8 cellular contexts compared by ENCODE assay signal in genomic region chr6:37222992-37223391, GRCh38. TPM values are rescaled to one million over a fixed set of nuclear protein-coding genes. Genes with fewer than 3 reads are reported as not detected.
A peak's percentile ranks its signal among the peaks of the same experiment; 100 is the strongest.
DNase-seq lines count a peak whose midpoint lies in the region; ATAC-seq, FAIRE-seq and TF ChIP-seq lines count a peak whose summit lies in the region.

No MANE protein-coding gene starts in this region.

- in situ Hi-C loops in K562 (cut with MboI) = no loop called here

- H3K4me2 ChIP-seq in K562 (ENCODE audit: insufficient read depth, low read length) = peak overlapping the region; percentile 79; the same call in 1 of the 2 replicates

- intact Hi-C loops in K562 (cut with micrococcal nuclease) = loop anchor here (2.0 kb wide), 2 partner anchors 36 to 92 kb away; partner anchors contain the start of gene TMEM217

- DNase-seq in stimulated activated naive CD8-positive, alpha-beta T cell treated with anti-CD3 and anti-CD28 coated beads, Interleukin-15, Interleukin-2, amounts not matched to agents 100 U/mL and 50 U/mL, for 24 hours = no peak
- no peak for DNase-seq in K562 (ENCODE audit: extremely low read depth in 1 of 4, low spot score in 3 of 4)
- no peak for DNase-seq in HuH-7 (ENCODE audit: low spot score)
- no peak for DNase-seq in NOMO-1 (lab: John Stamatoyannopoulos, UW; ENCODE audit: unreplicated experiment in 2 of 2)

- TF ChIP-seq POLR2A in K562 (conservative IDR thresholded peaks at IDR 0.05) = no peak

- peaks cover 15% of the 10 kb centered on the region for H3K4me1 Mint-ChIP-seq in stimulated activated naive CD8-positive, alpha-beta T cell treated with anti-CD3 and anti-CD28 coated beads, Interleukin-15, Interleukin-2, amounts not matched to agents 100 ng/mL and 50 ng/mL, for 24 hours (ENCODE audit: low read depth)

- H3K36me3 Mint-ChIP-seq in stimulated activated naive CD8-positive, alpha-beta T cell treated with anti-CD3 and anti-CD28 coated beads, Interleukin-15, Interleukin-2, amounts not matched to agents 100 ng/mL and 50 ng/mL, for 24 hours (ENCODE audit: low read depth) = no peaks in the 10 kb centered on the region

- FAIRE-seq in K562 (lab: Jason Lieb, UNC) = no peak

- CTCF ChIA-PET in K562 (lab: Yijun Ruan, JAX; ENCODE audit: low intra/inter-chr PET ratio) = no interaction called here

- H3K4me3 Mint-ChIP-seq in stimulated activated naive CD8-positive, alpha-beta T cell treated with anti-CD3 and anti-CD28 coated beads, Interleukin-15, Interleukin-2, amounts not matched to agents 100 ng/mL and 50 ng/mL, for 24 hours = peak overlapping the region; percentile 72

- peak overlapping the region; percentile 96 for H2AFZ ChIP-seq in K562 (ENCODE audit: low read depth, low read length)

- H3K9me3 Mint-ChIP-seq in stimulated activated naive CD8-positive, alpha-beta T cell treated with anti-CD3 and anti-CD28 coated beads, Interleukin-15, Interleukin-2, amounts not matched to agents 100 ng/mL and 50 ng/mL, for 24 hours = no peaks in the 10 kb centered on the region

- H3K27me3 ChIP-seq in K562 (ENCODE audit: control insufficient read depth in 2 of 2, insufficient read depth in 2 of 2, low read length in 2 of 2) (no peaks in the 10 kb centered on the region), mucosa of rectum (ENCODE audit: control insufficient read depth in 2 of 2, insufficient read depth in 2 of 2, low read length in 2 of 2) (no peaks in the 10 kb centered on the region)

- no peak overlapping the region for H3K27ac ChIP-seq in K562 (ENCODE audit: extremely low read depth, low read depth, low read length)
- no peak overlapping the region for H3K27ac ChIP-seq in mucosa of rectum (ENCODE audit: low read depth in 2 of 2, low read length in 2 of 2)

- no peak for ATAC-seq in stimulated activated naive CD8-positive, alpha-beta T cell treated with anti-CD3 and anti-CD28 coated beads, Interleukin-15, Interleukin-2, amounts not matched to agents 100 U/mL and 50 U/mL, for 24 hours
- ATAC-seq in K562 (no peak), HG02970 (IDR thresholded peaks at IDR 0.05; ENCODE audit: low FRiP score, unreplicated experiment) (no peak), GM19035 (IDR thresholded peaks at IDR 0.05; ENCODE audit: unreplicated experiment) (no peak)

- H4K20me1 ChIP-seq in K562 (replicated peaks; ENCODE audit: control insufficient read depth, insufficient read depth, low read length) = no peaks in the 10 kb centered on the region

- H3K27me3 Mint-ChIP-seq in stimulated activated naive CD8-positive, alpha-beta T cell treated with anti-CD3 and anti-CD28 coated beads, Interleukin-15, Interleukin-2, amounts not matched to agents 100 ng/mL and 50 ng/mL, for 24 hours = peaks cover 3% of the 10 kb centered on the region

- POLR2A ChIA-PET in K562 (lab: Yijun Ruan, JAX) = interaction anchor here (0.5 to 2.1 kb wide), 8 partner anchors 10 to 137 kb away, joined by 3 to 13 read pairs (median 3); partner anchors contain the start of genes TBC1D22B and TMEM217

- no peak for TF ChIP-seq RAD21 in K562 (CRISPR knock-in tag; conservative IDR thresholded peaks at IDR 0.05 in 1 of 2, IDR thresholded peaks at IDR 0.05 in 1 of 2)

- no peaks in the 10 kb centered on the region for H3K9me1 ChIP-seq in K562 (ENCODE audit: control insufficient read depth, insufficient read depth, low read length)

- H3K9ac ChIP-seq in K562 (ENCODE audit: insufficient read depth in 1 of 2, low read depth in 2 of 2, low read length in 2 of 2) = no peak overlapping the region
- H3K9ac ChIP-seq in mucosa of rectum (ENCODE audit: low read depth in 1 of 2, low read length in 2 of 2) = peak overlapping the region in 1 of 2 donors; percentile 41

- H3K36me3 ChIP-seq in K562 (ENCODE audit: control insufficient read depth, insufficient read depth, low read length) (no peaks in the 10 kb centered on the region), mucosa of rectum (ENCODE audit: control insufficient read depth in 2 of 2, insufficient read depth in 2 of 2, low read length in 2 of 2) (no peaks in the 10 kb centered on the region)

- TF ChIP-seq EP300 in K562 (IDR thresholded peaks at IDR 0.05; ENCODE audit: low read length) = no peak

- TF ChIP-seq CTCF in K562 (IDR thresholded peaks at IDR 0.05 in 2 of 3, conservative IDR thresholded peaks at IDR 0.05 in 1 of 3; ENCODE audit: insufficient read depth in 2 of 3, low read depth in 1 of 3, low read length in 3 of 3) = no peak

- no peaks in the 10 kb centered on the region for H3K79me2 ChIP-seq in K562 (ENCODE audit: control insufficient read depth, insufficient read depth, low read length)

- H3K9me3 ChIP-seq in K562 (replicated peaks; ENCODE audit: control insufficient read depth, insufficient read depth, low read depth, low read length) (no peaks in the 10 kb centered on the region), mucosa of rectum (ENCODE audit: control insufficient read depth in 2 of 2, low read length in 2 of 2) (no peaks in the 10 kb centered on the region)

- BruUV-seq in K562 (replicated peaks; lab: Mats Ljungman, UMichigan) = no TSS peak

- H3K27ac Mint-ChIP-seq in stimulated activated naive CD8-positive, alpha-beta T cell treated with anti-CD3 and anti-CD28 coated beads, Interleukin-15, Interleukin-2, amounts not matched to agents 100 ng/mL and 50 ng/mL, for 24 hours = no peak overlapping the region

- H3K4me3 ChIP-seq in K562 = peak overlapping the region; percentile 52
- H3K4me3 ChIP-seq in mucosa of rectum (ENCODE audit: low read length in 2 of 2) = peak overlapping the region; percentile 73 to 79

- H3K4me1 ChIP-seq in K562 (replicated peaks in 1 of 2; ENCODE audit: control insufficient read depth in 2 of 2, insufficient read depth in 2 of 2, low read length in 2 of 2) (peaks cover 14 to 22% of the 10 kb centered on the region in 2 experiments; a peak in 4 of 5 replicates), mucosa of rectum (ENCODE audit: control insufficient read depth in 2 of 2, insufficient read depth in 2 of 2, low read length in 2 of 2) (peaks cover 2 to 5% of the 10 kb centered on the region in 2 donors)

TF ChIP-seq in K562, 482 proteins besides CTCF, POLR2A, EP300 and RAD21 (continues in another document):
- TF ChIP-seq TSC22D4 (tag; IDR thresholded peaks at IDR 0.05) = 0 out of 2 replicates have a peak, but pooled peaks have one; percentile 43

RNA-seq across cellular contexts. Expression of gene TBC1D22B, which starts 34.6 kb away (rescaled TPM):
- total RNA-seq in K562 (2011; cell fraction: chromatin; rRNA removed; ENCODE audit: low replicate concordance) = 32.9 and 35.9 TPM in 2 replicates
- total RNA-seq in K562 (2011; cell fraction: nucleolus; rRNA removed) = 16.1 and 18.0 TPM in 2 replicates
- total RNA-seq in K562 (2011; cell fraction: nucleoplasm; rRNA removed) = 22.4 and 25.4 TPM in 2 replicates
- total RNA-seq in K562 (2014; rRNA removed) (10.9 and 13.0 TPM in 2 replicates), K562 (2014; rRNA removed; fragmentation: Illumina TruSeq; extraction: Trizol) (13.5 and 13.9 TPM in 2 replicates), K562 (2015; rRNA removed; fragmentation: Illumina TruSeq; extraction: Trizol) (12.3 and 13.1 TPM in 2 replicates), K562 (2021) (16.1 and 17.2 TPM in 2 replicates)
- polyA plus RNA-seq in K562 (2011; rRNA removed) (14.0 and 15.3 TPM in 2 replicates), K562 (2014; fragmentation: Illumina TruSeq; extraction: Trizol) (21.7 and 24.2 TPM in 2 replicates), K562 (2014; fragmentation: Nextera tagmentation; extraction: Ambion mirVana) (1 to 10 TPM; 4.8 to 6.4 TPM), K562 (2014; rRNA removed) (14.0 and 14.5 TPM in 2 replicates)
- 11.5 and 14.7 TPM in 2 replicates for polyA plus RNA-seq in K562 (2011; cell fraction: cytosol; rRNA removed)
- 22.4 and 24.0 TPM in 2 replicates for polyA plus RNA-seq in K562 (2011; cell fraction: nucleus; rRNA removed)
- 12.9 and 19.1 TPM in 2 replicates for polyA plus RNA-seq in K562 (2012)
- 10.0 and 11.0 TPM in 2 replicates for polyA minus RNA-seq in K562 (2011; rRNA and poly(A)+ RNA removed)
- polyA minus RNA-seq in K562 (2011; cell fraction: cytosol; rRNA and poly(A)+ RNA removed) = 6.8 and 8.6 TPM in 2 replicates
- 11.8 and 14.1 TPM in 2 replicates for polyA minus RNA-seq in K562 (2011; cell fraction: nucleus; rRNA and poly(A)+ RNA removed)

RNA-seq across cellular contexts. Expression of gene TMEM217, which starts 35.0 kb away (rescaled TPM):
- total RNA-seq in K562 (2011; cell fraction: chromatin; rRNA removed; ENCODE audit: low replicate concordance) = 9.2 and 9.3 TPM in 2 replicates
- 6.8 and 8.0 TPM in 2 replicates for total RNA-seq in K562 (2011; cell fraction: nucleolus; rRNA removed)
- 6.2 and 9.8 TPM in 2 replicates for total RNA-seq in K562 (2011; cell fraction: nucleoplasm; rRNA removed)
- 1.3 and 1.5 TPM in 2 replicates for total RNA-seq in K562 (2014; rRNA removed)
- total RNA-seq in K562 (2014; rRNA removed; fragmentation: Illumina TruSeq; extraction: Trizol) = 1.6 and 2.4 TPM in 2 replicates
- total RNA-seq in K562 (2015; rRNA removed; fragmentation: Illumina TruSeq; extraction: Trizol) = 3.3 and 4.0 TPM in 2 replicates
- total RNA-seq in K562 (2021) = 1.9 and 2.0 TPM in 2 replicates
- polyA plus RNA-seq in K562 (2011; rRNA removed) = 5.0 and 8.0 TPM in 2 replicates
- 3.3 and 5.8 TPM in 2 replicates for polyA plus RNA-seq in K562 (2011; cell fraction: cytosol; rRNA removed)
- 3.6 and 5.0 TPM in 2 replicates for polyA plus RNA-seq in K562 (2011; cell fraction: nucleus; rRNA removed)
- 3.2 and 3.5 TPM in 2 replicates for polyA plus RNA-seq in K562 (2012)
- 1.9 and 2.3 TPM in 2 replicates for polyA plus RNA-seq in K562 (2014; fragmentation: Illumina TruSeq; extraction: Trizol)
- polyA plus RNA-seq in K562 (2014; fragmentation: Nextera tagmentation; extraction: Ambion mirVana) = 1 to 10 TPM; 1.8 to 1.9 TPM
- polyA plus RNA-seq in K562 (2014; rRNA removed) = 2.8 and 3.5 TPM in 2 replicates
- 3.4 and 4.8 TPM in 2 replicates for polyA minus RNA-seq in K562 (2011; rRNA and poly(A)+ RNA removed)
- 1.5 and 3.3 TPM in 2 replicates for polyA minus RNA-seq in K562 (2011; cell fraction: cytosol; rRNA and poly(A)+ RNA removed)
- polyA minus RNA-seq in K562 (2011; cell fraction: nucleus; rRNA and poly(A)+ RNA removed) = 2.0 and 2.4 TPM in 2 replicates

RNA-seq across cellular contexts. Expression of gene PIM1, which starts 53.0 kb away (rescaled TPM):
- 217 and 312 TPM in 2 replicates for total RNA-seq in K562 (2011; cell fraction: chromatin; rRNA removed; ENCODE audit: low replicate concordance)
- 221 and 239 TPM in 2 replicates for total RNA-seq in K562 (2011; cell fraction: nucleolus; rRNA removed)
- 299 and 384 TPM in 2 replicates for total RNA-seq in K562 (2011; cell fraction: nucleoplasm; rRNA removed)
- total RNA-seq in K562 (2014; rRNA removed) (169 and 190 TPM in 2 replicates), K562 (2014; rRNA removed; fragmentation: Illumina TruSeq; extraction: Trizol) (175 and 193 TPM in 2 replicates), K562 (2015; rRNA removed; fragmentation: Illumina TruSeq; extraction: Trizol) (211 and 212 TPM in 2 replicates), K562 (2021) (358 and 364 TPM in 2 replicates)
- polyA plus RNA-seq in K562 (2011; rRNA removed) (296 and 429 TPM in 2 replicates), K562 (2014; fragmentation: Illumina TruSeq; extraction: Trizol) (574 and 789 TPM in 2 replicates), K562 (2014; fragmentation: Nextera tagmentation; extraction: Ambion mirVana) (10 to 100 TPM; 19.0 to 62.4 TPM), K562 (2014; rRNA removed) (235 and 249 TPM in 2 replicates)
- 314 and 336 TPM in 2 replicates for polyA plus RNA-seq in K562 (2011; cell fraction: cytosol; rRNA removed)
- polyA plus RNA-seq in K562 (2011; cell fraction: nucleus; rRNA removed) = 653 and 742 TPM in 2 replicates
- 412 and 745 TPM in 2 replicates for polyA plus RNA-seq in K562 (2012)
- 158 and 187 TPM in 2 replicates for polyA minus RNA-seq in K562 (2011; rRNA and poly(A)+ RNA removed)
- 162 and 207 TPM in 2 replicates for polyA minus RNA-seq in K562 (2011; cell fraction: cytosol; rRNA and poly(A)+ RNA removed)
- 177 and 202 TPM in 2 replicates for polyA minus RNA-seq in K562 (2011; cell fraction: nucleus; rRNA and poly(A)+ RNA removed)
